Comparison of ENCODE assay signal across 8 cellular contexts in genomic region chr11:76236092-76237026, GRCh38. TPM values are rescaled to one million over a fixed set of nuclear protein-coding genes. Genes with fewer than 3 reads are reported as not detected.
DNase-seq lines count a peak whose midpoint lies in the region; ATAC-seq and TF ChIP-seq lines count a peak whose summit lies in the region.

No MANE protein-coding gene starts in this region.

- no peaks in the 10 kb centered on the region for H3K9me3 Mint-ChIP-seq in CD8-positive, alpha-beta T cell

- H3K79me2 ChIP-seq in MM.1S (ENCODE audit: low read length): no peaks in the 10 kb centered on the region

- peak overlapping the region; percentile 99 for H3K4me3 ChIP-seq in CD8-positive, alpha-beta T cell (ENCODE audit: low read depth, low read length)
- peak overlapping the region; percentile 95 for H3K4me3 ChIP-seq in MM.1S (ENCODE audit: low read length)

- H3K9me3 ChIP-seq in CD8-positive, alpha-beta T cell (ENCODE audit: low read length): no peaks in the 10 kb centered on the region
- H3K9me3 ChIP-seq in MM.1S (replicated peaks; ENCODE audit: insufficient read depth, low read length): no peaks in the 10 kb centered on the region

- POLR2A ChIA-PET in CD8-positive, alpha-beta T cell (lab: Charles Lee): interaction anchor here (0.6 to 5.1 kb wide), 2 partner anchors 26 to 422 kb away, joined by 3 to 46 read pairs; no protein-coding TSS in a partner anchor

- H3K36me3 ChIP-seq in CD8-positive, alpha-beta T cell (ENCODE audit: insufficient read depth, low read length): no peaks in the 10 kb centered on the region
- no peaks in the 10 kb centered on the region for H3K36me3 ChIP-seq in MM.1S (replicated peaks; ENCODE audit: insufficient read depth, low read length)

- H3K27ac Mint-ChIP-seq in CD8-positive, alpha-beta T cell: peak overlapping the region; percentile 89

- TF ChIP-seq CTCF in CD8-positive, alpha-beta T cell (IDR thresholded peaks at IDR 0.05): no peak
- no peak for TF ChIP-seq CTCF in MM.1S (IDR thresholded peaks at IDR 0.05; ENCODE audit: low read length)

- H3K36me3 Mint-ChIP-seq in CD8-positive, alpha-beta T cell: peaks cover 6% of the 10 kb centered on the region

- ATAC-seq in CD8-positive, alpha-beta T cell: no peak
- ATAC-seq in GM21619 (IDR thresholded peaks at IDR 0.05; ENCODE audit: unreplicated experiment) (peak; percentile 21), left colon (peak; percentile 41), GM19351 (IDR thresholded peaks at IDR 0.05; ENCODE audit: unreplicated experiment) (no peak)

- H3K27ac ChIP-seq in CD8-positive, alpha-beta T cell (ENCODE audit: low read depth, low read length): peak overlapping the region; percentile 63
- H3K27ac ChIP-seq in MM.1S (ENCODE audit: low read length) (no peak overlapping the region), cingulate gyrus (ENCODE audit: low read depth, low read length) (peak overlapping the region; percentile 73)

- peak overlapping the region; percentile 90 for H3K4me2 ChIP-seq in MM.1S (ENCODE audit: low read depth, low read length)

- peaks cover 36% of the 10 kb centered on the region for H3K4me1 Mint-ChIP-seq in CD8-positive, alpha-beta T cell (ENCODE audit: low read depth)

- no peaks in the 10 kb centered on the region for H3K27me3 Mint-ChIP-seq in CD8-positive, alpha-beta T cell (ENCODE audit: low read depth)

- peak overlapping the region; percentile 90 for H3K4me3 Mint-ChIP-seq in CD8-positive, alpha-beta T cell

- peaks cover 38% of the 10 kb centered on the region for H3K4me1 ChIP-seq in CD8-positive, alpha-beta T cell (ENCODE audit: insufficient read depth, low read length)
- H3K4me1 ChIP-seq in MM.1S (ENCODE audit: low read length): peaks cover 25% of the 10 kb centered on the region

- H3K9me2 ChIP-seq in MM.1S (replicated peaks; ENCODE audit: insufficient read depth, low read length): no peaks in the 10 kb centered on the region

- H3F3A ChIP-seq in MM.1S (ENCODE audit: insufficient read depth, low read length): peaks cover 15% of the 10 kb centered on the region

- intact Hi-C loops in CD8-positive, alpha-beta T cell (cut with DNase I, micrococcal nuclease): loop anchor here (10.0 kb wide), 3 partner anchors 422 to 1742 kb away; partner anchors contain the start of genes LIPT2 (in 1 of the 2) and UVRAG (in 1 of the 2)
- intact Hi-C loops in left colon (cut with DNase I, micrococcal nuclease): no loop called here

- no peaks in the 10 kb centered on the region for H4K20me1 ChIP-seq in MM.1S (ENCODE audit: insufficient read depth, low read length)

- peak in 6 of 7 experiments; percentile 4 to 65 (median 33) for DNase-seq in CD8-positive, alpha-beta T cell
- DNase-seq in MM.1S (peak; percentile 56), T-helper 9 cell (peak; percentile 17), left colon (peak; percentile 59 to 72)
- DNase-seq in stimulated activated CD4-positive, alpha-beta T cell treated with anti-CD3 and anti-CD28 coated beads, Interleukin-2, amount 100 ng/mL, for 24 hours: peak; percentile 53 to 64

- CTCF ChIA-PET in CD8-positive, alpha-beta T cell (lab: Charles Lee): interaction anchor here (0.6 to 5.4 kb wide), 4 partner anchors 27 to 387 kb away, joined by 3 to 81 read pairs (median 6); no protein-coding TSS in a partner anchor

- H2AFZ ChIP-seq in MM.1S (ENCODE audit: low read length): peak overlapping the region; percentile 87

- H3K9ac ChIP-seq in MM.1S (ENCODE audit: low read length): peak overlapping the region; percentile 11; the same call in 1 of the 2 replicates

- no peaks in the 10 kb centered on the region for H3K27me3 ChIP-seq in CD8-positive, alpha-beta T cell (ENCODE audit: insufficient read depth, low read length)
- peaks cover 16% of the 10 kb centered on the region; the same call in 1 of the 2 replicates for H3K27me3 ChIP-seq in MM.1S (replicated peaks; ENCODE audit: insufficient read depth, low read length)

RNA-seq across cellular contexts. Expression of gene WNT11, which starts 30.1 kb away (rescaled TPM):
- 10 to 100 TPM; 10.8 to 12.3 TPM for total RNA-seq in CD8-positive, alpha-beta T cell
- 1 to 10 TPM; 7.3 to 7.9 TPM for total RNA-seq in left colon

Comparison
In these comparisons a context has a peak if more than half of its experiments do, and no peak if none do; other contexts are left out.
1. ATAC-seq: peak in GM21619 (single experiment) and left colon (single experiment); none in CD8-positive, alpha-beta T cell (single experiment) and GM19351 (single experiment).
2. intact Hi-C loops: an anchor here in CD8-positive, alpha-beta T cell (10.0 kb wide); none called in left colon.
3. Peak in every context shown above with its lines, with median percentiles within 50 percentile points of each other: DNase-seq.